9 cellular contexts compared by ENCODE assay signal in the genomic region with DNA sequence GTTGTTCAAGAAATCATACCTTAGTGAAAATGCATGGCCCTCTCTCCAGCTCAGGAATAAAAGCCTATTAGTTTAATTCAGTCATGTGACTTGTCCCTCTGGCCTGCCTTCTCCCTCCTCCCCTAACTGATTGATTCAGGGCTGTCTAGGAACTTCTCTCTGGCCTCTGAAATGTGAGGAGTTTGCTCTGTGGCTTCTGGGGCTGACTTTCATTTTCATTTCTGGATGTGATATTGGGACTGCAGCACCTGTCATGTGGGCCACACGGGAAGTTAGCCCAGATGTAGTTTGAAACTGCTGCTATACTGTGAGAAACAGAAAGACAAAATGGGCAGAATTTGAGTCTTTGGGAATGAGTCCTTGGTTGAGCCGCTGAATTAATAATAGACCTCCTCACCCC. TPM values are rescaled to one million over a fixed set of nuclear protein-coding genes. Genes with fewer than 3 reads are reported as not detected.
DNase-seq lines count a peak whose midpoint lies in the region; ATAC-seq and TF ChIP-seq lines count a peak whose summit lies in the region.
"Had no signal": no experiment of that assay in that cellular context is flagged by ENCODE, and none has a peak within 500 bp of the region (broad histone marks: within the 10 kb centered on the region; RNA-seq: fewer than 3 reads in every experiment).

No MANE protein-coding gene starts in this region.

- H3K4me2 ChIP-seq in smooth muscle cell = no peak overlapping the region

- no peaks in the 10 kb centered on the region for H3K27me3 ChIP-seq in adrenal gland
- no peaks in the 10 kb centered on the region for H3K27me3 ChIP-seq in smooth muscle cell (ENCODE audit: low read depth)
- H3K27me3 ChIP-seq in vagina = no peaks in the 10 kb centered on the region

- intact Hi-C loops in adrenal gland (cut with DNase I) = no loop called here
- intact Hi-C loops in vagina (cut with DNase I) = no loop called here

- H3K79me2 ChIP-seq in smooth muscle cell (ENCODE audit: low read depth) = peaks cover 84% of the 10 kb centered on the region

- no peak for TF ChIP-seq CTCF in C4-2B (conservative IDR thresholded peaks at IDR 0.05)
- no peak for TF ChIP-seq CTCF in adrenal gland (IDR thresholded peaks at IDR 0.05)
- no peak for TF ChIP-seq CTCF in smooth muscle cell (IDR thresholded peaks at IDR 0.05; ENCODE audit: borderline replicate concordance, insufficient read depth, poor library complexity, severe bottlenecking)
- TF ChIP-seq CTCF in vagina (IDR thresholded peaks at IDR 0.05) = no peak

- peak overlapping the region in 1 of 4 donors; percentile 33 for H3K4me3 ChIP-seq in adrenal gland
- H3K4me3 ChIP-seq in smooth muscle cell = no peak overlapping the region
- H3K4me3 ChIP-seq in vagina = no peak overlapping the region

- H3K4me1 ChIP-seq in adrenal gland (replicated peaks in 1 of 2) = peaks cover 6 to 33% of the 10 kb centered on the region in 2 donors
- peaks cover 14% of the 10 kb centered on the region for H3K4me1 ChIP-seq in smooth muscle cell (ENCODE audit: low read depth)
- H3K4me1 ChIP-seq in vagina = peaks cover 26% of the 10 kb centered on the region

- TF ChIP-seq POLR2A in adrenal gland (IDR thresholded peaks at IDR 0.05) (no peak), vagina (IDR thresholded peaks at IDR 0.05) (no peak)

- ATAC-seq in HG03175 (IDR thresholded peaks at IDR 0.05; ENCODE audit: unreplicated experiment) = peak; percentile 95
- ATAC-seq: HCT116 had no signal

- H4K20me1 ChIP-seq in smooth muscle cell (ENCODE audit: low read depth) = peaks cover 64% of the 10 kb centered on the region

- no peak overlapping the region for H2AFZ ChIP-seq in smooth muscle cell (ENCODE audit: low read depth)

- H3K27ac ChIP-seq in C4-2B (peak overlapping the region; percentile 53; the same call in 1 of the 2 replicates), adrenal gland (peak overlapping the region in 3 of 5 donors; percentile 34 to 62 (median 57)), smooth muscle cell (ENCODE audit: low read depth) (no peak overlapping the region), vagina (no peak overlapping the region)

- in situ Hi-C loops in SK-MEL-5 (cut with HindIII; ENCODE audit: low pct_unique_long_range_greater_than_20kb, low sequenced_read_pairs) = no loop called here

- DNase-seq in GM19238 (ENCODE audit: insufficient read length, low spot score) = peak; percentile 19
- DNase-seq in SK-MEL-5 (ENCODE audit: low read depth, low spot score) = peak; percentile 84
- peak; percentile 41 to 81 (median 63) for DNase-seq in adrenal gland
- DNase-seq in myocyte (ENCODE audit: low read depth) = peak; percentile 87
- DNase-seq in smooth muscle cell (lab: John Stamatoyannopoulos, UW; ENCODE audit: unreplicated experiment) = no peak
- DNase-seq in vagina (ENCODE audit: extremely low spot score in 2 of 2) = no peak

- H3K9me3 ChIP-seq in adrenal gland (replicated peaks in 1 of 3) (no peaks in the 10 kb centered on the region), smooth muscle cell (replicated peaks; ENCODE audit: low read depth) (no peaks in the 10 kb centered on the region), vagina (no peaks in the 10 kb centered on the region)

- no peak overlapping the region for H3K9ac ChIP-seq in smooth muscle cell (ENCODE audit: low read depth)

- 36 to 40% (median 38%) methylated on average over 2 of the region's 2 CpGs for WGBS in adrenal gland, 4 donors
- 90% methylated on average over 2 of the region's 2 CpGs for WGBS in smooth muscle cell (ENCODE audit: low lambda C conversion rate)

- no peaks in the 10 kb centered on the region for H3K36me3 ChIP-seq in adrenal gland (replicated peaks in 1 of 2)
- no peaks in the 10 kb centered on the region for H3K36me3 ChIP-seq in smooth muscle cell (ENCODE audit: low read depth)
- H3K36me3 ChIP-seq in vagina = no peaks in the 10 kb centered on the region

- H3F3A ChIP-seq in smooth muscle cell (ENCODE audit: low read depth) = no peaks in the 10 kb centered on the region

RNA-seq across cellular contexts. Expression of gene PARP8, which starts 44.8 kb away (rescaled TPM):
- total RNA-seq in SK-MEL-5 (2014; rRNA removed; shearing (Covaris generic)) = 41.7 and 43.3 TPM in 2 replicates
- polyA plus RNA-seq in SK-MEL-5 (2015; cell fraction: cytosol; rRNA removed) = 47.0 and 75.2 TPM in 2 replicates
- 79.2 and 97.9 TPM in 2 replicates for polyA plus RNA-seq in SK-MEL-5 (2015; cell fraction: nucleus; rRNA removed)
- total RNA-seq in adrenal gland (10 to 100 TPM; 14.3 to 41.8 (median 30.2) TPM), myocyte (3.8 and 8.5 TPM in 2 replicates), smooth muscle cell (36.2 and 44.8 TPM in 2 replicates), vagina (48.4 TPM)
- polyA plus RNA-seq in adrenal gland (10 to 100 TPM; 10.5 to 25.1 (median 12.2) TPM), smooth muscle cell (13.6 and 22.9 TPM in 2 replicates)
- 12.8 TPM for polyA plus RNA-seq in myocyte (2012)

Comparison
In these comparisons a context has a peak if more than half of its experiments do, and no peak if none do; other contexts are left out.
1. H3K27ac ChIP-seq: peak in C4-2B (single experiment) and adrenal gland (3 of 5); none in smooth muscle cell (single experiment) and vagina (single experiment).
2. DNase-seq: peak in GM19238 (single experiment), SK-MEL-5 (single experiment), adrenal gland (7 of 7) and myocyte (single experiment); none in smooth muscle cell (single experiment) and vagina (0 of 2).